11 cellular contexts compared by ENCODE assay signal in genomic region chr6:145836170-145836569, GRCh38. TPM values are rescaled to one million over a fixed set of nuclear protein-coding genes. Genes with fewer than 3 reads are reported as not detected.
DNase-seq lines count a peak whose midpoint lies in the region; ATAC-seq and TF ChIP-seq lines count a peak whose summit lies in the region.
"Had no signal": no experiment of that assay in that cellular context is flagged by ENCODE, and none has a peak within 500 bp of the region (broad histone marks: within the 10 kb centered on the region; RNA-seq: fewer than 3 reads in every experiment).

No MANE protein-coding gene starts in this region.

- H3K36me3 ChIP-seq in fibroblast of lung (ENCODE audit: control insufficient read depth, insufficient read depth, low read length), result no peaks in the 10 kb centered on the region
- H3K36me3 ChIP-seq: pancreas had no signal

- H3K9me3 ChIP-seq in fibroblast of lung (ENCODE audit: control insufficient read depth, insufficient read depth, low read depth, low read length), result no peaks in the 10 kb centered on the region
- H3K9me3 ChIP-seq: pancreas had no signal

- no peak overlapping the region for H3K4me3 ChIP-seq in fibroblast of lung (replicated peaks in 1 of 4; ENCODE audit: control extremely low read depth in 1 of 4, insufficient read depth in 1 of 4, low read depth in 3 of 4, low read length in 4 of 4)
- H3K4me3 ChIP-seq: pancreas had no signal

- no peaks in the 10 kb centered on the region for H3K27me3 Mint-ChIP-seq in activated naive CD4-positive, alpha-beta T cell treated with anti-CD3 and anti-CD28 coated beads for 36 hours (ENCODE audit: low read depth)

- H3K79me2 ChIP-seq in fibroblast of lung (ENCODE audit: control insufficient read depth, insufficient read depth, low read length), result no peaks in the 10 kb centered on the region

- H3K4me3 Mint-ChIP-seq in activated naive CD4-positive, alpha-beta T cell treated with anti-CD3 and anti-CD28 coated beads for 36 hours, result no peak overlapping the region
- no peak overlapping the region for H3K4me3 Mint-ChIP-seq in stimulated activated effector memory CD8-positive, alpha-beta T cell treated with anti-CD3 and anti-CD28 coated beads, Interleukin-12 subunit alpha, Interleukin-12 subunit beta, amount 100 ng/mL, for 72 hours

- H3K27me3 ChIP-seq in fibroblast of lung (ENCODE audit: control insufficient read depth, insufficient read depth, low read length), result no peaks in the 10 kb centered on the region
- H3K27me3 ChIP-seq: pancreas had no signal

- intact Hi-C loops in activated naive CD4-positive, alpha-beta T cell treated with anti-CD3 and anti-CD28 coated beads for 36 hours (cut with micrococcal nuclease), result loop anchor here (1.0 kb wide), 2 partner anchors 13 to 22 kb away; partner anchors contain the start of gene FBXO30

- TF ChIP-seq CTCF in fibroblast of lung (conservative IDR thresholded peaks at IDR 0.05 in 1 of 2, IDR thresholded peaks at IDR 0.05 in 1 of 2; ENCODE audit: low read depth in 1 of 2, low read length in 2 of 2), result no peak

- no peak overlapping the region for H3K27ac Mint-ChIP-seq in activated naive CD4-positive, alpha-beta T cell treated with anti-CD3 and anti-CD28 coated beads for 36 hours
- H3K27ac Mint-ChIP-seq in stimulated activated effector memory CD8-positive, alpha-beta T cell treated with anti-CD3 and anti-CD28 coated beads, Interleukin-12 subunit alpha, Interleukin-12 subunit beta, amount 100 ng/mL, for 72 hours, result no peak overlapping the region

- H3K9me3 Mint-ChIP-seq in activated naive CD4-positive, alpha-beta T cell treated with anti-CD3 and anti-CD28 coated beads for 36 hours, result no peaks in the 10 kb centered on the region
- H3K9me3 Mint-ChIP-seq in stimulated activated effector memory CD8-positive, alpha-beta T cell treated with anti-CD3 and anti-CD28 coated beads, Interleukin-12 subunit alpha, Interleukin-12 subunit beta, amount 100 ng/mL, for 72 hours, result no peaks in the 10 kb centered on the region

- H3K4me1 ChIP-seq in fibroblast of lung (ENCODE audit: control insufficient read depth, extremely low read depth, insufficient read depth, low read length), result no peaks in the 10 kb centered on the region
- H3K4me1 ChIP-seq: pancreas had no signal

- no peaks in the 10 kb centered on the region for H3K36me3 Mint-ChIP-seq in activated naive CD4-positive, alpha-beta T cell treated with anti-CD3 and anti-CD28 coated beads for 36 hours (ENCODE audit: low read depth)
- no peaks in the 10 kb centered on the region for H3K36me3 Mint-ChIP-seq in stimulated activated effector memory CD8-positive, alpha-beta T cell treated with anti-CD3 and anti-CD28 coated beads, Interleukin-12 subunit alpha, Interleukin-12 subunit beta, amount 100 ng/mL, for 72 hours

- no peaks in the 10 kb centered on the region for H4K20me1 ChIP-seq in fibroblast of lung (ENCODE audit: control insufficient read depth, extremely low read depth, insufficient read depth, low read length)

- peak; percentile 78 for ATAC-seq in stimulated activated effector memory CD8-positive, alpha-beta T cell treated with anti-CD3 and anti-CD28 coated beads, Interleukin-12 subunit alpha, Interleukin-12 subunit beta, amount 100 ng/mL, for 72 hours
- no peak for ATAC-seq in GM18511 (IDR thresholded peaks at IDR 0.05; ENCODE audit: unreplicated experiment)
- ATAC-seq: pancreas had no signal

- no peak overlapping the region for H3K4me2 ChIP-seq in fibroblast of lung (ENCODE audit: extremely low read depth, insufficient read depth, low read length)

- peak; percentile 39 for DNase-seq in activated naive CD4-positive, alpha-beta T cell treated with anti-CD3 and anti-CD28 coated beads for 36 hours
- no peak for DNase-seq in activated naive CD4-positive, alpha-beta T cell (lab: John Stamatoyannopoulos, UW)
- DNase-seq in MV-4-11 (lab: John Stamatoyannopoulos, UW), result peak; percentile 29
- DNase-seq in fibroblast of lung (ENCODE audit: low read depth in 2 of 2), result peak; percentile 52 to 57
- no peak for DNase-seq in stimulated activated effector memory CD8-positive, alpha-beta T cell treated with anti-CD3 and anti-CD28 coated beads, Interleukin-12 subunit alpha, Interleukin-12 subunit beta, amount 100 ng/mL, for 72 hours (ENCODE audit: low spot score in 2 of 2)
- no peak for DNase-seq in NCI-H2107 treated with DMSO at 0.1 percent for 48 hours (lab: John Stamatoyannopoulos, UW; ENCODE audit: unreplicated experiment)
- DNase-seq in medulla oblongata (ENCODE audit: extremely low spot score), result no peak
- DNase-seq: NCI-H1105 treated with DMSO at 0.1 percent for 48 hours, pancreas, T1000 had no signal

- H3K9ac ChIP-seq in fibroblast of lung (ENCODE audit: insufficient read depth, low read length), result no peak overlapping the region

- peaks cover 7% of the 10 kb centered on the region for H3K4me1 Mint-ChIP-seq in activated naive CD4-positive, alpha-beta T cell treated with anti-CD3 and anti-CD28 coated beads for 36 hours (ENCODE audit: low read depth)
- H3K4me1 Mint-ChIP-seq in stimulated activated effector memory CD8-positive, alpha-beta T cell treated with anti-CD3 and anti-CD28 coated beads, Interleukin-12 subunit alpha, Interleukin-12 subunit beta, amount 100 ng/mL, for 72 hours, result peaks cover 8% of the 10 kb centered on the region

- CTCF ChIA-PET in activated naive CD4-positive, alpha-beta T cell treated with anti-CD3 and anti-CD28 coated beads for 36 hours (lab: Charles Lee), result no interaction called here

- H2AFZ ChIP-seq in fibroblast of lung (ENCODE audit: low read length), result peak overlapping the region; percentile 15

- no peak overlapping the region for H3K27ac ChIP-seq in fibroblast of lung (ENCODE audit: insufficient read depth, low read length)
- H3K27ac ChIP-seq: pancreas had no signal

RNA-seq across cellular contexts. Expression of gene FBXO30, which starts 21.6 kb away (rescaled TPM):
- total RNA-seq in activated naive CD4-positive, alpha-beta T cell treated with anti-CD3 and anti-CD28 coated beads for 36 hours, result 1 to 10 TPM; 2.0 to 2.1 TPM
- total RNA-seq in fibroblast of lung, result 17.7 and 25.9 TPM in 2 replicates
- 9.5 and 11.6 TPM in 2 replicates for polyA plus RNA-seq in fibroblast of lung
- 7.8 and 8.1 TPM in 2 replicates for polyA plus RNA-seq in fibroblast of lung (2012)
- polyA minus RNA-seq in fibroblast of lung (ENCODE audit: low replicate concordance), result 1.5 and 1.8 TPM in 2 replicates

Comparison
In these comparisons a context has a peak if more than half of its experiments do, and no peak if none do; other contexts are left out.
1. DNase-seq: peak in activated naive CD4-positive, alpha-beta T cell treated with anti-CD3 and anti-CD28 coated beads for 36 hours (single experiment), MV-4-11 (single experiment) and fibroblast of lung (2 of 2); none in activated naive CD4-positive, alpha-beta T cell (0 of 4), stimulated activated effector memory CD8-positive, alpha-beta T cell treated with anti-CD3 and anti-CD28 coated beads, Interleukin-12 subunit alpha, Interleukin-12 subunit beta, amount 100 ng/mL, for 72 hours (0 of 2), NCI-H2107 treated with DMSO at 0.1 percent for 48 hours (single experiment) and medulla oblongata (single experiment).